Comparison of ENCODE assay signal across 29 cellular contexts in genomic region chr12:118391836-118392235, GRCh38.
"Had no signal": no experiment of that assay in that cellular context is flagged by ENCODE, and none has a peak within 500 bp of the region (broad histone marks: within the 10 kb centered on the region; RNA-seq: fewer than 3 reads in every experiment).

No MANE protein-coding gene starts in this region.

- H3K27ac Mint-ChIP-seq: activated CD4-positive, alpha-beta T cell treated with anti-CD3 and anti-CD28 coated beads for 36 hours; activated CD4-positive, alpha-beta T cell treated with anti-CD3 and anti-CD28 coated beads, Interleukin-2, amount 10 ng/mL, durations not matched to agents 7 days and 5 days; activated CD8-positive, alpha-beta T cell treated with anti-CD3 and anti-CD28 coated beads, Interleukin-2, amount 10 ng/mL, durations not matched to agents 7 days and 5 days; activated naive CD4-positive, alpha-beta T cell treated with anti-CD3 and anti-CD28 coated beads, Interleukin-2, amount 50 U/mL, for 24 hours; activated naive CD8-positive, alpha-beta T cell treated with anti-CD3 and anti-CD28 coated beads, Interleukin-2, amount 10 ng/mL, durations not matched to agents 7 days and 5 days; activated T-cell treated with anti-CD3 and anti-CD28 coated beads, Interleukin-2, amount 50 U/mL, for 24 hours; activated T-helper 2 cell treated with anti-CD3 and anti-CD28 coated beads, Interferon-gamma antibody, Interleukin-2, Interleukin-4, amounts not matched to agents 10 μg/mL and 5 μg/mL and 100 μg/mL, durations not matched to agents 14 hours and 24 hours and 36 hours; T-helper 1 cell treated with Interleukin-12 subunit alpha and Interleukin-12 subunit beta and Interleukin-4 antibody, amounts not matched to agents 30 μg/mL and 1 μg/mL, for 36 hours; T-helper 2 cell treated with Interferon-gamma antibody and Interleukin-4, amounts not matched to agents 5 μg/mL and 100 μg/mL, for 36 hours; WTC11 had no signal

- DNase-seq: activated CD4-positive, alpha-beta T cell treated with anti-CD3 and anti-CD28 coated beads for 36 hours; activated CD4-positive, alpha-beta T cell treated with anti-CD3 and anti-CD28 coated beads, Interleukin-2, amount 10 ng/mL, durations not matched to agents 7 days and 5 days; activated CD4-positive, alpha-beta T cell treated with anti-CD3 and anti-CD28 coated beads, Interleukin-2, amount 50 U/mL, for 48 hours; activated CD8-positive, alpha-beta T cell treated with anti-CD3 and anti-CD28 coated beads, Interleukin-2, amount 10 ng/mL, durations not matched to agents 7 days and 5 days; activated gamma-delta T cell; activated naive CD4-positive, alpha-beta T cell treated with Interleukin-2 at 50 U/mL for 16 hours; activated naive CD8-positive, alpha-beta T cell treated with anti-CD3 and anti-CD28 coated beads, Interleukin-2, amount 10 ng/mL, durations not matched to agents 7 days and 5 days; activated T-cell treated with anti-CD3 and anti-CD28 coated beads, Interleukin-2, amount 50 U/mL, for 24 hours; amygdala; NCI-H1092 treated with DMSO at 0.1 percent for 48 hours; NCI-H1417; NCI-H146; NCI-H187; NCI-H2029 treated with DMSO at 0.1 percent for 48 hours; NCI-H2107; NCI-H345; NCI-H524 treated with DMSO at 0.1 percent for 48 hours; SHP77; SK-N-SH had no signal

- H3K27me3 Mint-ChIP-seq: activated CD4-positive, alpha-beta T cell treated with anti-CD3 and anti-CD28 coated beads for 36 hours; activated CD4-positive, alpha-beta T cell treated with anti-CD3 and anti-CD28 coated beads, Interleukin-2, amount 10 ng/mL, durations not matched to agents 7 days and 5 days; activated naive CD4-positive, alpha-beta T cell treated with anti-CD3 and anti-CD28 coated beads, Interleukin-2, amount 50 U/mL, for 24 hours; activated naive CD8-positive, alpha-beta T cell treated with anti-CD3 and anti-CD28 coated beads, Interleukin-2, amount 10 ng/mL, durations not matched to agents 7 days and 5 days; activated T-cell treated with anti-CD3 and anti-CD28 coated beads, Interleukin-2, amount 50 U/mL, for 24 hours had no signal

- H3K4me3 Mint-ChIP-seq: activated CD4-positive, alpha-beta T cell treated with anti-CD3 and anti-CD28 coated beads for 36 hours; activated CD4-positive, alpha-beta T cell treated with anti-CD3 and anti-CD28 coated beads, Interleukin-2, amount 10 ng/mL, durations not matched to agents 7 days and 5 days; activated CD8-positive, alpha-beta T cell treated with anti-CD3 and anti-CD28 coated beads, Interleukin-2, amount 10 ng/mL, durations not matched to agents 7 days and 5 days; activated naive CD4-positive, alpha-beta T cell treated with anti-CD3 and anti-CD28 coated beads, Interleukin-2, amount 50 U/mL, for 24 hours; activated naive CD8-positive, alpha-beta T cell treated with anti-CD3 and anti-CD28 coated beads, Interleukin-2, amount 10 ng/mL, durations not matched to agents 7 days and 5 days; activated T-cell treated with anti-CD3 and anti-CD28 coated beads, Interleukin-2, amount 50 U/mL, for 24 hours; T-helper 1 cell treated with Interleukin-12 subunit alpha and Interleukin-12 subunit beta and Interleukin-4 antibody, amounts not matched to agents 30 μg/mL and 1 μg/mL, for 36 hours; T-helper 2 cell treated with Interferon-gamma antibody and Interleukin-4, amounts not matched to agents 5 μg/mL and 100 μg/mL, for 36 hours; WTC11 had no signal

- H3K27me3 ChIP-seq: ascending aorta, SJSA1 had no signal

- H3K27ac ChIP-seq: ascending aorta, KMS-11, SJSA1 had no signal

- H3K4me3 ChIP-seq: ascending aorta, SJSA1 had no signal

- H3K4me1 Mint-ChIP-seq: activated CD4-positive, alpha-beta T cell treated with anti-CD3 and anti-CD28 coated beads for 36 hours; activated CD4-positive, alpha-beta T cell treated with anti-CD3 and anti-CD28 coated beads, Interleukin-2, amount 10 ng/mL, durations not matched to agents 7 days and 5 days; activated naive CD4-positive, alpha-beta T cell treated with anti-CD3 and anti-CD28 coated beads, Interleukin-2, amount 50 U/mL, for 24 hours; activated naive CD8-positive, alpha-beta T cell treated with anti-CD3 and anti-CD28 coated beads, Interleukin-2, amount 10 ng/mL, durations not matched to agents 7 days and 5 days; WTC11 had no signal

- ATAC-seq: activated CD4-positive, alpha-beta T cell treated with anti-CD3 and anti-CD28 coated beads for 36 hours; activated CD4-positive, CD25-positive, alpha-beta regulatory T cell treated with anti-CD3 and anti-CD28 coated beads, Interleukin-2, amount 50 U/mL, for 24 hours; activated CD8-positive, alpha-beta T cell treated with anti-CD3 and anti-CD28 coated beads, Interleukin-2, amount 10 ng/mL, durations not matched to agents 7 days and 5 days; Panc1; WTC11 had no signal

- H3K9me3 ChIP-seq: ascending aorta, SJSA1, SK-N-SH had no signal

- H3K9me3 Mint-ChIP-seq: activated CD4-positive, alpha-beta T cell treated with anti-CD3 and anti-CD28 coated beads, Interleukin-2, amount 10 ng/mL, durations not matched to agents 7 days and 5 days; activated naive CD4-positive, alpha-beta T cell treated with anti-CD3 and anti-CD28 coated beads, Interleukin-2, amount 50 U/mL, for 24 hours; activated naive CD8-positive, alpha-beta T cell treated with anti-CD3 and anti-CD28 coated beads, Interleukin-2, amount 10 ng/mL, durations not matched to agents 7 days and 5 days; activated T-cell treated with anti-CD3 and anti-CD28 coated beads, Interleukin-2, amount 50 U/mL, for 24 hours; activated T-helper 2 cell treated with anti-CD3 and anti-CD28 coated beads, Interferon-gamma antibody, Interleukin-2, Interleukin-4, amounts not matched to agents 10 μg/mL and 5 μg/mL and 100 μg/mL, durations not matched to agents 14 hours and 24 hours and 36 hours; T-helper 1 cell treated with Interleukin-12 subunit alpha and Interleukin-12 subunit beta and Interleukin-4 antibody, amounts not matched to agents 30 μg/mL and 1 μg/mL, for 36 hours; T-helper 2 cell treated with Interferon-gamma antibody and Interleukin-4, amounts not matched to agents 5 μg/mL and 100 μg/mL, for 36 hours; WTC11 had no signal

- H3K4me1 ChIP-seq: ascending aorta, SJSA1 had no signal
